Comparison of ENCODE assay signal across 20 cellular contexts in genomic region chr3:69417541-69418078, GRCh38.
"Had no signal": no experiment of that assay in that cellular context is flagged by ENCODE, and none has a peak within 500 bp of the region (broad histone marks: within the 10 kb centered on the region; RNA-seq: fewer than 3 reads in every experiment).

No MANE protein-coding gene starts in this region.

- H3K27ac ChIP-seq: HL-60, KMS-11, RWPE1 had no signal

- H3K9ac ChIP-seq: KMS-11 had no signal

- H3K4me3 ChIP-seq: K562, MG63 had no signal

- DNase-seq: Kasumi-1, MG63, NCI-H1092, NCI-H1105 treated with DMSO at 0.1 percent for 48 hours, NCI-H1417 treated with DMSO at 0.1 percent for 48 hours, NCI-H146, NCI-H1694 treated with DMSO at 0.1 percent for 48 hours, NCI-H1930, NCI-H2081, NCI-H2107, NCI-H2227 treated with DMSO at 0.1 percent for 48 hours, NCI-H524, NCI-H526 treated with DMSO at 0.1 percent for 48 hours, NCI-H748 treated with DMSO at 0.1 percent for 48 hours, SHP77 had no signal

- ATAC-seq: K562, SK-N-SH treated with all-trans-retinoic acid at 6 μM for 48 hours had no signal

- H3K27me3 ChIP-seq: MG63 had no signal

- H3K36me3 ChIP-seq: MG63 had no signal

- H3K9me3 ChIP-seq: MG63 had no signal

- H3K4me2 ChIP-seq: KMS-11 had no signal
